ENCODE assay signal across 2 cellular contexts in the genomic region with DNA sequence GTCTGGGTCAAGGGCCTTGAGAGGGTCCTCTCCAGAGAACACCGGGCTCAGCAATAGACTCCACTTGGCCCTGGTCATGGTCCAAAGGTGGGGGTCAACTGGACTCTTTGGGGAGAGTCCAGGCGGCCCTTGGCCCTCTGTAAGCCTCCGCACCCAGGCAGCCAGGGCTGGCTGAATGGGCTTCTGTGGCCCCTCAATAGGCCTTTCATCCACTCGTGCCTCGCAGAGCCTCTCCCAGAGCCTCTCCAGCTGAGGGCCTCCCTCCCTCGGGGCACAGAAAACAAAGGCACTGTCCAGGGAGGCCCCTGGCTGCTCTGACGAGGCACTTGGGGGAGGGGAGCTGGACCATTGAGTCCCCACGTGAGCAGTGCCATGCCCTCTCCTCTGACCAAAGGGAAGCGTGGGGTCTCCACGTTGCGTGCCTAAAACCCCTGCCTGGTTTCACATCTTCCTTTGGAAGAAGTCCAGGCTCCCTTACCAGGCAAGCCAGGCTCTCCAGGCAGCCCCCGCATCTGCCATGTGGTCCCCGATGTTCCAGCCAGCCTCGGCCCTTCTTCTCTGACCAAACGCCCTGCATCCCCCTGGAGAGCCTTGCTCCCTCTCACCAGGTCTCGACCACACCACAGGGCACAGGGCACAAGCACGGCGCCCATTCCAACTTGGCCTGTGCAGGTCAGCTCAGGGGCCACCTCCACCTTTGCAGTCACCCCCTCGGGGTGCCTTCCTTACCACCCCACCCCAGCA.
TF ChIP-seq lines count a peak whose summit lies in the region.

No MANE protein-coding gene starts in this region.

TF ChIP-seq in HEK293, 187 proteins besides CTCF, POLR2A, EP300 and RAD21:
- no peak for TF ChIP-seq ZNF560 (tag by site-specific recombination; IDR thresholded peaks at IDR 0.05; ENCODE audit: borderline replicate concordance)
- TF ChIP-seq ZNF202 (tag by site-specific recombination; IDR thresholded peaks at IDR 0.05; ENCODE audit: borderline replicate concordance), result no peak
- no peak for TF ChIP-seq ZNF571 (tag by site-specific recombination; IDR thresholded peaks at IDR 0.05)
- TF ChIP-seq ZNF629 (tag by site-specific recombination; IDR thresholded peaks at IDR 0.05), result no peak
- TF ChIP-seq ZNF610 (tag by site-specific recombination; IDR thresholded peaks at IDR 0.05; ENCODE audit: borderline replicate concordance), result no peak
- TF ChIP-seq, protein P1, sequence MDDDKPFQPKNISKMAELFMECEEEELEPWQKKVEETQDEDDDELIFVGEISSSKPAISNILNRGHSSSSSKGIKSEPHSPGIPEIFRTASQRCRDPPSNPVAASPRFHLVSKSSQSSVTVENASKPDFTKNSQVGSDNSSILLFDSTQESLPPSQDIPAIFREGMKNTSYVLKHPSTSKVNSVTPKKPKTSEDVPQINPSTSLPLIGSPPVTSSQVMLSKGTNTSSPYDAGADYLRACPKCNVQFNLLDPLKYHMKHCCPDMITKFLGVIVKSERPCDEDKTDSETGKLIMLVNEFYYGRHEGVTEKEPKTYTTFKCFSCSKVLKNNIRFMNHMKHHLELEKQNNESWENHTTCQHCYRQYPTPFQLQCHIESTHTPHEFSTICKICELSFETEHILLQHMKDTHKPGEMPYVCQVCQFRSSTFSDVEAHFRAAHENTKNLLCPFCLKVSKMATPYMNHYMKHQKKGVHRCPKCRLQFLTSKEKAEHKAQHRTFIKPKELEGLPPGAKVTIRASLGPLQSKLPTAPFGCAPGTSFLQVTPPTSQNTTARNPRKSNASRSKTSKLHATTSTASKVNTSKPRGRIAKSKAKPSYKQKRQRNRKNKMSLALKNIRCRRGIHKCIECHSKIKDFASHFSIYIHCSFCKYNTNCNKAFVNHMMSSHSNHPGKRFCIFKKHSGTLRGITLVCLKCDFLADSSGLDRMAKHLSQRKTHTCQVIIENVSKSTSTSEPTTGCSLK (tag by site-specific recombination; IDR thresholded peaks at IDR 0.05), result no peak
- TF ChIP-seq GLIS1 (tag by site-specific recombination; IDR thresholded peaks at IDR 0.05), result peak; percentile 87
- no peak for TF ChIP-seq ZNF830 (tag by site-specific recombination; IDR thresholded peaks at IDR 0.05; ENCODE audit: low read depth)
- TF ChIP-seq ZNF174 (tag by site-specific recombination; IDR thresholded peaks at IDR 0.05), result no peak
- TF ChIP-seq, protein P2, sequence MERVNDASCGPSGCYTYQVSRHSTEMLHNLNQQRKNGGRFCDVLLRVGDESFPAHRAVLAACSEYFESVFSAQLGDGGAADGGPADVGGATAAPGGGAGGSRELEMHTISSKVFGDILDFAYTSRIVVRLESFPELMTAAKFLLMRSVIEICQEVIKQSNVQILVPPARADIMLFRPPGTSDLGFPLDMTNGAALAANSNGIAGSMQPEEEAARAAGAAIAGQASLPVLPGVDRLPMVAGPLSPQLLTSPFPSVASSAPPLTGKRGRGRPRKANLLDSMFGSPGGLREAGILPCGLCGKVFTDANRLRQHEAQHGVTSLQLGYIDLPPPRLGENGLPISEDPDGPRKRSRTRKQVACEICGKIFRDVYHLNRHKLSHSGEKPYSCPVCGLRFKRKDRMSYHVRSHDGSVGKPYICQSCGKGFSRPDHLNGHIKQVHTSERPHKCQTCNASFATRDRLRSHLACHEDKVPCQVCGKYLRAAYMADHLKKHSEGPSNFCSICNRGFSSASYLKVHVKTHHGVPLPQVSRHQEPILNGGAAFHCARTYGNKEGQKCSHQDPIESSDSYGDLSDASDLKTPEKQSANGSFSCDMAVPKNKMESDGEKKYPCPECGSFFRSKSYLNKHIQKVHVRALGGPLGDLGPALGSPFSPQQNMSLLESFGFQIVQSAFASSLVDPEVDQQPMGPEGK (tag by site-specific recombination; IDR thresholded peaks at IDR 0.05), result no peak
- TF ChIP-seq KLF8 (tag by site-specific recombination; IDR thresholded peaks at IDR 0.05), result no peak
- TF ChIP-seq ZIC2 (tag by site-specific recombination; IDR thresholded peaks at IDR 0.05), result 0 out of 2 replicates have a peak, but pooled peaks have one; percentile 17
TF ChIP-seq in HEK293: peak in this region for 2.

TF ChIP-seq in liver, 16 proteins besides CTCF, POLR2A, EP300 and RAD21:
- no peak for TF ChIP-seq FOXA1 (IDR thresholded peaks at IDR 0.05)
- TF ChIP-seq NR2F2 (IDR thresholded peaks at IDR 0.05), result no peak
- peak; percentile 46 to 59 for TF ChIP-seq HNF4A (conservative IDR thresholded peaks at IDR 0.05)
